ENCODE assay signal across 3 cellular contexts in genomic region chr3:133025546-133025945, GRCh38.
TF ChIP-seq lines count a peak whose summit lies in the region.

No MANE protein-coding gene starts in this region.

TF ChIP-seq in HepG2, 621 proteins besides CTCF, POLR2A, EP300 and RAD21:
- TF ChIP-seq RAD51 (IDR thresholded peaks at IDR 0.05; ENCODE audit: borderline replicate concordance) (peak; percentile 54; the same call in 1 of the 2 replicates), SETDB1 (CRISPR knock-in tag; IDR thresholded peaks at IDR 0.05; ENCODE audit: borderline replicate concordance) (no peak)

TF ChIP-seq in K562, 482 proteins besides CTCF, POLR2A, EP300 and RAD21:
- no peak for TF ChIP-seq TSHZ1 (CRISPR knock-in tag; IDR thresholded peaks at IDR 0.05)
- peak; percentile 55 for TF ChIP-seq TFE3 (CRISPR knock-in tag; IDR thresholded peaks at IDR 0.05)

TF ChIP-seq in neural cell, 6 proteins besides CTCF, POLR2A, EP300 and RAD21:
- no peak for TF ChIP-seq MXI1 (conservative IDR thresholded peaks at IDR 0.05; ENCODE audit: poor library complexity, severe bottlenecking)
